In the genomic region with DNA sequence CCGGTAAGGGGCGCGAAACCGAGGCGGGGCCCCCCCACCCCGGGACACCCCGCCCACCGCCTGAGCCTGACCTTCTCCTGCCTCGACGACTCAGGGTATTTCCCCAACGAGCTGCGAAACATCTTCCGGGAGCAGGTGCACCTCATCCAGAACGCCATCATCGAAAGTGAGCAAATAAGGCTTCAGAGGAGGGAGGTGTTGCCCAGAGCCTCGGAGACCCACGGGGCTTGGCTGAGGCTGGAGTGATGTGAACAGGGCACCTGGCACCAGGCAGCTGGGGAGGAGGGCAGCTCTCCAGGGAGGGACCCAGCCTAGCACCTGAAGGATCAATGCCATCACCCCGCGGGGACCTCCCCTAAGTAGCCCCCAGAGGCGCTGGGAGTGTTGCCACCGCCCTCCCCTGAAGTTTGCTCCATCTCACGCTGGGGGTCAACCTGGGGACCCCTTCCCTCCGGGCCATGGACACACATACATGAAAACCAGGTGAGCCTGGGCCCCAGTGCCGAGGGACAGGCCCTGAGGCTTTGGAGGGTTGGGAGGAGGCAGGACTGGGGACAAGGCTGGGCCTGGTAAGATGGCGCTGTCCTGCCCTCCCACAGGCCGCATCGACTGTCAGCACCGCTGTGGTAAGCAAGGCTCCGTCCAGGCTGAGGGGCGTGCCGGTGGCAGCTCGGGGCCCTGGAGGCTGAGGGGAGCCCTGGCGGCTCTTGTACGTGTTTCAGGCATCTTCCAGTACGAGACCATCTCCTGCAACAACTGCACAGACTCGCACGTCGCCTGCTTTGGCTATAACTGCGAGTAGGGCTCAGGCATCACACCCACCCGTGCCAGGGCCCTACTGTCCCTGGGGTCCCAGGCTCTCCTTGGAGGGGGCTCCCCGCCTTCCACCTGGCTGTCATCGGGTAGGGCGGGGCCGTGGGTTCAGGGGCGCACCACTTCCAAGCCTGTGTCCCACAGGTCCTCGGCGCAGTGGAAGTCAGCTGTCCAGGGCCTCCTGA, we compare ENCODE assay signal across 8 cellular contexts. TPM values are rescaled to one million over a fixed set of nuclear protein-coding genes. Genes with fewer than 3 reads are reported as not detected.
DNase-seq lines count a peak whose midpoint lies in the region; TF ChIP-seq lines count a peak whose summit lies in the region.

No MANE protein-coding gene starts in this region.

- DNase-seq in GM10266 (ENCODE audit: extremely low spot score), result peak; percentile 78
- peak; percentile 4 for DNase-seq in HT-29 (ENCODE audit: low spot score)
- no peak for DNase-seq in activated T-cell treated with anti-CD3 and anti-CD28 coated beads, Interleukin-2, amount 50 U/mL, for 24 hours
- DNase-seq in germinal center (ENCODE audit: low spot score), result peak; percentile 53
- peak; percentile 61 to 67 for DNase-seq in stimulated activated CD4-positive, alpha-beta T cell treated with anti-CD3 and anti-CD28 coated beads, Interleukin-2, amount 100 ng/mL, for 24 hours
- DNase-seq in OCI-M1 (lab: John Stamatoyannopoulos, UW), result no peak
- DNase-seq in NCI-H2081 treated with DMSO at 0.1 percent for 48 hours (lab: John Stamatoyannopoulos, UW), result no peak
- DNase-seq in NCI-H1694 treated with DMSO at 0.1 percent for 48 hours (lab: John Stamatoyannopoulos, UW), result no peak

- peak overlapping the region; percentile 83 for H3K4me3 Mint-ChIP-seq in activated T-cell treated with anti-CD3 and anti-CD28 coated beads, Interleukin-2, amount 50 U/mL, for 24 hours

- H3K36me3 Mint-ChIP-seq in activated T-cell treated with anti-CD3 and anti-CD28 coated beads, Interleukin-2, amount 50 U/mL, for 24 hours (ENCODE audit: low read depth), result peaks cover 58% of the 10 kb centered on the region

- no peaks in the 10 kb centered on the region for H3K27me3 Mint-ChIP-seq in activated T-cell treated with anti-CD3 and anti-CD28 coated beads, Interleukin-2, amount 50 U/mL, for 24 hours

- H3K27ac Mint-ChIP-seq in activated T-cell treated with anti-CD3 and anti-CD28 coated beads, Interleukin-2, amount 50 U/mL, for 24 hours, result peak overlapping the region; percentile 79

- H3K4me1 Mint-ChIP-seq in activated T-cell treated with anti-CD3 and anti-CD28 coated beads, Interleukin-2, amount 50 U/mL, for 24 hours (ENCODE audit: low read depth), result peaks cover 33% of the 10 kb centered on the region

- no peaks in the 10 kb centered on the region for H3K9me3 Mint-ChIP-seq in activated T-cell treated with anti-CD3 and anti-CD28 coated beads, Interleukin-2, amount 50 U/mL, for 24 hours

- TF ChIP-seq CTCF in GM10266 (IDR thresholded peaks at IDR 0.05; ENCODE audit: control insufficient read depth, insufficient read depth, low read depth, missing control alignments), result no peak

RNA-seq across cellular contexts. Expression of gene IZUMO4, which starts 0.9 kb away (rescaled TPM):
- 2.7 and 5.3 TPM in 2 replicates for total RNA-seq in HT-29 (2014; rRNA removed; shearing (Covaris generic))

RNA-seq across cellular contexts. Expression of gene MOB3A, which starts 1.5 kb away (rescaled TPM):
- total RNA-seq in HT-29 (2014; rRNA removed; shearing (Covaris generic)), result 7.7 and 9.2 TPM in 2 replicates

RNA-seq across cellular contexts. Expression of gene MKNK2, which starts 46.6 kb away (rescaled TPM):
- total RNA-seq in HT-29 (2014; rRNA removed; shearing (Covaris generic)), result 212 and 223 TPM in 2 replicates

RNA-seq across cellular contexts. Expression of gene AP3D1, which starts 53.7 kb away (rescaled TPM):
- total RNA-seq in HT-29 (2014; rRNA removed; shearing (Covaris generic)), result 143 and 145 TPM in 2 replicates

Comparison
In these comparisons a context has a peak if more than half of its experiments do, and no peak if none do; other contexts are left out.
1. DNase-seq: peak in GM10266 (single experiment), HT-29 (single experiment), germinal center (single experiment) and stimulated activated CD4-positive, alpha-beta T cell treated with anti-CD3 and anti-CD28 coated beads, Interleukin-2, amount 100 ng/mL, for 24 hours (2 of 2); none in activated T-cell treated with anti-CD3 and anti-CD28 coated beads, Interleukin-2, amount 50 U/mL, for 24 hours (single experiment), OCI-M1 (single experiment), NCI-H2081 treated with DMSO at 0.1 percent for 48 hours (single experiment) and NCI-H1694 treated with DMSO at 0.1 percent for 48 hours (single experiment).